17 cellular contexts compared by ENCODE assay signal in the genomic region with DNA sequence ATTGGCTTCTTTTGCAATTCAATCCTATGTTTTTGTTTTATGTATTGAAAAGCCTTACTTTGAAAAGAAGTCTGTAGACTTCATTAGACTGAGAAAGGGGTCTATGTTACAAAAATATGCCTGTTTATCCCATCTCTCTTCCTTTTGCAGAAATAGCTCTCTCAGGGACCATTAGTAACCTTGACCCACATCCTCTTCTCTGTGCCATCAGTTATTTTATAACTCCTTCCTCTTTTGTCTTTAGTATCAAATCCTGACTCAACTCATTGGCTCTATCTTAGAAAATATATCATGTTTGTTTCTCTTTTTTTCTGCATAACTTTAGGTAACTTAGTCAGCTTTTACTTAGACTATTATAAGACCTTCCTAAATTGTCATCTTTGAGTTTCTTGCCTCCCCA.
"Had no signal": no experiment of that assay in that cellular context is flagged by ENCODE, and none has a peak within 500 bp of the region (broad histone marks: within the 10 kb centered on the region; RNA-seq: fewer than 3 reads in every experiment).

No MANE protein-coding gene starts in this region.

- H3K36me3 ChIP-seq: brain microvascular endothelial cell, right lobe of liver had no signal

- H3K27ac ChIP-seq: brain microvascular endothelial cell, left ventricle myocardium inferior, psoas muscle, right lobe of liver, transverse colon, VCaP had no signal

- H3K4me3 ChIP-seq: left ventricle myocardium inferior, psoas muscle, right lobe of liver, transverse colon had no signal

- H3K4me1 ChIP-seq: right lobe of liver had no signal

- H3K9me3 ChIP-seq: left ventricle myocardium inferior, psoas muscle, right lobe of liver, transverse colon had no signal

- H3K36me3 Mint-ChIP-seq: activated CD4-positive, alpha-beta memory T cell treated with anti-CD3 and anti-CD28 coated beads for 36 hours; activated naive CD8-positive, alpha-beta T cell had no signal

- DNase-seq: activated CD4-positive, alpha-beta memory T cell treated with anti-CD3 and anti-CD28 coated beads for 36 hours; activated gamma-delta T cell; activated T-cell treated with anti-CD3 and anti-CD28 coated beads, Interleukin-2, amount 50 U/mL, for 48 hours; amygdala; brain microvascular endothelial cell; left ventricle myocardium inferior; mesenchymal stem cell; psoas muscle; right lobe of liver; stimulated activated CD4-positive, alpha-beta T cell treated with anti-CD3 and anti-CD28 coated beads, Interleukin-1b, Interleukin-23, amount 100 ng/mL, for 48 hours; stimulated activated naive CD4-positive, alpha-beta T cell; substantia nigra; transverse colon had no signal

- H3K4me1 Mint-ChIP-seq: nephron had no signal

- H3K27ac Mint-ChIP-seq: activated CD4-positive, alpha-beta memory T cell treated with anti-CD3 and anti-CD28 coated beads for 36 hours; activated naive CD8-positive, alpha-beta T cell; dendritic cell treated with granulocyte-macrophage colony-stimulating factor and Interleukin-4, amounts not matched to agents 40 ng/mL and 50 ng/mL, for 4 days; nephron had no signal

- ATAC-seq: psoas muscle had no signal

- H3K9me3 Mint-ChIP-seq: activated CD4-positive, alpha-beta memory T cell treated with anti-CD3 and anti-CD28 coated beads for 36 hours; dendritic cell treated with granulocyte-macrophage colony-stimulating factor and Interleukin-4, amounts not matched to agents 40 ng/mL and 50 ng/mL, for 4 days had no signal

- H3K4me3 Mint-ChIP-seq: activated CD4-positive, alpha-beta memory T cell treated with anti-CD3 and anti-CD28 coated beads for 36 hours; activated naive CD8-positive, alpha-beta T cell; dendritic cell treated with granulocyte-macrophage colony-stimulating factor and Interleukin-4, amounts not matched to agents 40 ng/mL and 50 ng/mL, for 4 days; nephron had no signal

- H3K27me3 ChIP-seq: brain microvascular endothelial cell, right lobe of liver, transverse colon had no signal

- H3K27me3 Mint-ChIP-seq: dendritic cell treated with granulocyte-macrophage colony-stimulating factor and Interleukin-4, amounts not matched to agents 40 ng/mL and 50 ng/mL, for 4 days had no signal
